7 cellular contexts compared by ENCODE assay signal in genomic region chr10:73731588-73732375, GRCh38. TPM values are rescaled to one million over a fixed set of nuclear protein-coding genes. Genes with fewer than 3 reads are reported as not detected.
DNase-seq lines count a peak whose midpoint lies in the region; ATAC-seq and TF ChIP-seq lines count a peak whose summit lies in the region.
"Had no signal": no experiment of that assay in that cellular context is flagged by ENCODE, and none has a peak within 500 bp of the region (broad histone marks: within the 10 kb centered on the region; RNA-seq: fewer than 3 reads in every experiment).

No MANE protein-coding gene starts in this region.

- ATAC-seq in naive thymus-derived CD4-positive, alpha-beta T cell = no peak
- no peak for ATAC-seq in GM21528 (IDR thresholded peaks at IDR 0.05; ENCODE audit: low FRiP score, unreplicated experiment)

- H3K4me1 Mint-ChIP-seq in Calu3 (ENCODE audit: low read depth, unreplicated experiment) = no peaks in the 10 kb centered on the region
- H3K4me1 Mint-ChIP-seq in activated T-helper 1 cell treated with anti-CD3 and anti-CD28 coated beads, Interleukin-12 subunit alpha, Interleukin-12 subunit beta, Interleukin-2, Interleukin-4 antibody, amounts not matched to agents 30 ng/mL and 10 ng/mL and 1 ng/mL, durations not matched to agents 14 hours and 24 hours and 36 hours (ENCODE audit: low read depth) = peaks cover 3% of the 10 kb centered on the region
- H3K4me1 Mint-ChIP-seq in naive thymus-derived CD4-positive, alpha-beta T cell = peaks cover 0 to 32% (median 21%) of the 10 kb centered on the region in 7 donors

- CTCF ChIA-PET in Calu3 (lab: Charles Lee) = interaction anchor here (1.7 kb wide), 1 partner anchor 12 kb away, joined by 10 read pairs; the partner anchor contains the start of gene SEC24C
- CTCF ChIA-PET in naive thymus-derived CD4-positive, alpha-beta T cell (lab: Charles Lee) = interaction anchor here (2.7 kb wide), 1 partner anchor 11 kb away, joined by 9 read pairs; no protein-coding TSS in a partner anchor

- peaks cover 5 to 30% (median 5%) of the 10 kb centered on the region in 3 experiments for H3K36me3 ChIP-seq in naive thymus-derived CD4-positive, alpha-beta T cell (ENCODE audit: control insufficient read depth in 2 of 3, insufficient read depth in 3 of 3, low read length in 3 of 3)

- H3K27ac ChIP-seq in naive thymus-derived CD4-positive, alpha-beta T cell (ENCODE audit: low read depth, low read length) = peak overlapping the region; percentile 82

- no peaks in the 10 kb centered on the region for H3K27me3 ChIP-seq in naive thymus-derived CD4-positive, alpha-beta T cell (ENCODE audit: control insufficient read depth in 2 of 2, insufficient read depth in 2 of 2, low read length in 2 of 2)

- BruUV-seq in Calu3 (replicated peaks; lab: Mats Ljungman, UMichigan) = no TSS peak

- intact Hi-C loops in Calu3 (cut with micrococcal nuclease; ENCODE audit: unreplicated experiment) = no loop called here
- intact Hi-C loops in activated T-helper 1 cell treated with anti-CD3 and anti-CD28 coated beads, Interleukin-12 subunit alpha, Interleukin-12 subunit beta, Interleukin-2, Interleukin-4 antibody, amounts not matched to agents 30 ng/mL and 10 ng/mL and 1 ng/mL, durations not matched to agents 14 hours and 24 hours and 36 hours (cut with micrococcal nuclease) = no loop called here
- intact Hi-C loops in naive thymus-derived CD4-positive, alpha-beta T cell (cut with micrococcal nuclease) = no loop called here

- peaks cover 5 to 10% of the 10 kb centered on the region in 2 donors for H3K4me1 ChIP-seq in naive thymus-derived CD4-positive, alpha-beta T cell (ENCODE audit: control insufficient read depth in 2 of 2, insufficient read depth in 2 of 2, low read length in 2 of 2)

- POLR2A ChIA-PET in naive thymus-derived CD4-positive, alpha-beta T cell (lab: Charles Lee) = interaction anchor here (1.2 to 4.0 kb wide), 6 partner anchors 12 to 236 kb away, joined by 3 to 79 read pairs (median 8); partner anchors contain the start of genes CHCHD1, PPP3CB and SEC24C

- H3K9me3 ChIP-seq in naive thymus-derived CD4-positive, alpha-beta T cell (ENCODE audit: control insufficient read depth in 2 of 3, low read length in 3 of 3) = no peaks in the 10 kb centered on the region

- no peaks in the 10 kb centered on the region for H3K9me3 Mint-ChIP-seq in Calu3 (ENCODE audit: low read depth, unreplicated experiment)
- no peaks in the 10 kb centered on the region for H3K9me3 Mint-ChIP-seq in activated T-helper 1 cell treated with anti-CD3 and anti-CD28 coated beads, Interleukin-12 subunit alpha, Interleukin-12 subunit beta, Interleukin-2, Interleukin-4 antibody, amounts not matched to agents 30 ng/mL and 10 ng/mL and 1 ng/mL, durations not matched to agents 14 hours and 24 hours and 36 hours
- no peaks in the 10 kb centered on the region for H3K9me3 Mint-ChIP-seq in naive thymus-derived CD4-positive, alpha-beta T cell

- no peak for TF ChIP-seq CTCF in Calu3 (IDR thresholded peaks at IDR 0.05; ENCODE audit: unreplicated experiment)

- no peak overlapping the region for H3K27ac Mint-ChIP-seq in Calu3 (ENCODE audit: unreplicated experiment)
- H3K27ac Mint-ChIP-seq in activated T-helper 1 cell treated with anti-CD3 and anti-CD28 coated beads, Interleukin-12 subunit alpha, Interleukin-12 subunit beta, Interleukin-2, Interleukin-4 antibody, amounts not matched to agents 30 ng/mL and 10 ng/mL and 1 ng/mL, durations not matched to agents 14 hours and 24 hours and 36 hours = no peak overlapping the region
- H3K27ac Mint-ChIP-seq in naive thymus-derived CD4-positive, alpha-beta T cell = peak overlapping the region in 4 of 9 donors; percentile 32 to 96 (median 68)

- H3K4me3 ChIP-seq in naive thymus-derived CD4-positive, alpha-beta T cell (ENCODE audit: low read length) = no peak overlapping the region

- DNase-seq in Calu3 = no peak
- no peak for DNase-seq in activated T-helper 1 cell treated with anti-CD3 and anti-CD28 coated beads, Interleukin-12 subunit alpha, Interleukin-12 subunit beta, Interleukin-2, Interleukin-4 antibody, amounts not matched to agents 30 ng/mL and 10 ng/mL and 1 ng/mL, durations not matched to agents 14 hours and 24 hours and 36 hours (ENCODE audit: low spot score)
- no peak for DNase-seq in naive thymus-derived CD4-positive, alpha-beta T cell
- no peak for DNase-seq in mucosa of gallbladder (ENCODE audit: low spot score)
- DNase-seq in NCI-H2227 (lab: John Stamatoyannopoulos, UW; ENCODE audit: unreplicated experiment) = no peak
- DNase-seq: activated gamma-delta T cell treated with Interleukin-2 at 50 U/mL for 16 hours had no signal

- peak overlapping the region; percentile 95 for H3K4me3 Mint-ChIP-seq in Calu3 (ENCODE audit: low read depth, unreplicated experiment)
- H3K4me3 Mint-ChIP-seq in activated T-helper 1 cell treated with anti-CD3 and anti-CD28 coated beads, Interleukin-12 subunit alpha, Interleukin-12 subunit beta, Interleukin-2, Interleukin-4 antibody, amounts not matched to agents 30 ng/mL and 10 ng/mL and 1 ng/mL, durations not matched to agents 14 hours and 24 hours and 36 hours = peak overlapping the region; percentile 61
- peak overlapping the region in 9 of 10 donors; percentile 55 to 100 (median 70) for H3K4me3 Mint-ChIP-seq in naive thymus-derived CD4-positive, alpha-beta T cell

- peaks cover 30% of the 10 kb centered on the region for H3K36me3 Mint-ChIP-seq in Calu3 (ENCODE audit: insufficient read depth, unreplicated experiment)
- peaks cover 11% of the 10 kb centered on the region for H3K36me3 Mint-ChIP-seq in activated T-helper 1 cell treated with anti-CD3 and anti-CD28 coated beads, Interleukin-12 subunit alpha, Interleukin-12 subunit beta, Interleukin-2, Interleukin-4 antibody, amounts not matched to agents 30 ng/mL and 10 ng/mL and 1 ng/mL, durations not matched to agents 14 hours and 24 hours and 36 hours (ENCODE audit: low read depth)
- peaks cover 0 to 8% (median 3%) of the 10 kb centered on the region in 5 donors for H3K36me3 Mint-ChIP-seq in naive thymus-derived CD4-positive, alpha-beta T cell

- H3K27me3 Mint-ChIP-seq in Calu3 (ENCODE audit: unreplicated experiment) = no peaks in the 10 kb centered on the region
- H3K27me3 Mint-ChIP-seq in activated T-helper 1 cell treated with anti-CD3 and anti-CD28 coated beads, Interleukin-12 subunit alpha, Interleukin-12 subunit beta, Interleukin-2, Interleukin-4 antibody, amounts not matched to agents 30 ng/mL and 10 ng/mL and 1 ng/mL, durations not matched to agents 14 hours and 24 hours and 36 hours (ENCODE audit: insufficient read depth) = peaks cover 2% of the 10 kb centered on the region
- no peaks in the 10 kb centered on the region for H3K27me3 Mint-ChIP-seq in naive thymus-derived CD4-positive, alpha-beta T cell

RNA-seq across cellular contexts. Expression of gene SEC24C, which starts 12.4 kb away (rescaled TPM):
- 91.7 and 98.4 TPM in 2 replicates for total RNA-seq in Calu3 (2022)
- 112 and 114 TPM in 2 replicates for total RNA-seq in activated T-helper 1 cell treated with anti-CD3 and anti-CD28 coated beads, Interleukin-12 subunit alpha, Interleukin-12 subunit beta, Interleukin-2, Interleukin-4 antibody, amounts not matched to agents 30 ng/mL and 10 ng/mL and 1 ng/mL, durations not matched to agents 14 hours and 24 hours and 36 hours
- total RNA-seq in naive thymus-derived CD4-positive, alpha-beta T cell = 100 to 1,000 TPM in 2 of 5 experiments, 10 to 100 TPM in 3; 68.7 to 122 (median 95.4) TPM
- polyA plus RNA-seq in naive thymus-derived CD4-positive, alpha-beta T cell = 10 to 100 TPM; 23.3 to 41.4 TPM
- total RNA-seq in mucosa of gallbladder = 90.1 TPM

RNA-seq across cellular contexts. Expression of gene AGAP5, which starts 33.9 kb away (rescaled TPM):
- total RNA-seq in Calu3 (2022) (12.1 and 13.4 TPM in 2 replicates), mucosa of gallbladder (8.2 TPM)
- total RNA-seq in activated T-helper 1 cell treated with anti-CD3 and anti-CD28 coated beads, Interleukin-12 subunit alpha, Interleukin-12 subunit beta, Interleukin-2, Interleukin-4 antibody, amounts not matched to agents 30 ng/mL and 10 ng/mL and 1 ng/mL, durations not matched to agents 14 hours and 24 hours and 36 hours = 10.2 and 11.0 TPM in 2 replicates
- total RNA-seq in naive thymus-derived CD4-positive, alpha-beta T cell = 10 to 100 TPM in 3 of 5 experiments, 1 to 10 TPM in 2; 7.8 to 16.6 (median 10.5) TPM
- not detected for polyA plus RNA-seq in naive thymus-derived CD4-positive, alpha-beta T cell

RNA-seq across cellular contexts. Expression of gene CHCHD1, which starts 50.1 kb away (rescaled TPM):
- total RNA-seq in Calu3 (2022) = 39.2 and 44.1 TPM in 2 replicates
- total RNA-seq in activated T-helper 1 cell treated with anti-CD3 and anti-CD28 coated beads, Interleukin-12 subunit alpha, Interleukin-12 subunit beta, Interleukin-2, Interleukin-4 antibody, amounts not matched to agents 30 ng/mL and 10 ng/mL and 1 ng/mL, durations not matched to agents 14 hours and 24 hours and 36 hours = 30.9 and 33.5 TPM in 2 replicates
- 10 to 100 TPM in 3 of 5 experiments, 1 to 10 TPM in 2; 5.6 to 31.4 (median 14.9) TPM for total RNA-seq in naive thymus-derived CD4-positive, alpha-beta T cell
- polyA plus RNA-seq in naive thymus-derived CD4-positive, alpha-beta T cell = 10 to 100 TPM; 40.5 to 49.6 TPM
- 28.0 TPM for total RNA-seq in mucosa of gallbladder

RNA-seq across cellular contexts. Expression of gene ZSWIM8, which starts 53.6 kb away (rescaled TPM):
- 59.9 and 69.9 TPM in 2 replicates for total RNA-seq in Calu3 (2022)
- 54.2 and 56.3 TPM in 2 replicates for total RNA-seq in activated T-helper 1 cell treated with anti-CD3 and anti-CD28 coated beads, Interleukin-12 subunit alpha, Interleukin-12 subunit beta, Interleukin-2, Interleukin-4 antibody, amounts not matched to agents 30 ng/mL and 10 ng/mL and 1 ng/mL, durations not matched to agents 14 hours and 24 hours and 36 hours
- 100 to 1,000 TPM in 1 of 5 experiments, 10 to 100 TPM in 4; 70.9 to 102 (median 83.2) TPM for total RNA-seq in naive thymus-derived CD4-positive, alpha-beta T cell
- 10 to 100 TPM in 1 of 2 donors, 1 to 10 TPM in 1; 9.9 to 27.9 TPM for polyA plus RNA-seq in naive thymus-derived CD4-positive, alpha-beta T cell
- total RNA-seq in mucosa of gallbladder = 170 TPM
